12 cellular contexts compared by ENCODE assay signal in the genomic region with DNA sequence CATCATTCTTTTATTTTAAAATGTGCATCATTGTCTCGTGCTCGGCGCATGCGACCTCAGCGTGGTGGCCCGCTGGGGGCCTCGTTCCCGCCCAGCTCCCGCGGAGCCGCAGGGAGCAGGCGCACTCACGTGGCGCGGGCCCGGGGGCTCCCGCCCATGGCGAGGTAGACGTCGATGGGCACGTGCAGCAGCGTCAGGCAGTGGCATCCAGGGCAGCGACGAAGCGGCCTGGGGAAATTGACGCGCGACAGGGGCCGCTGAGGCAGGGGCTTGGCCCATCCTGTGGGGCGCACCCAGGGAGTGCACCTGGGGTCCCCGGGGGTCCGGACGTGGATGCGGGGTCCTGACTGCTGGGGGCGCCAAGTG. TPM values are rescaled to one million over a fixed set of nuclear protein-coding genes. Genes with fewer than 3 reads are reported as not detected.
A peak's percentile ranks its signal among the peaks of the same experiment; 100 is the strongest.
DNase-seq lines count a peak whose midpoint lies in the region; ATAC-seq, FAIRE-seq and TF ChIP-seq lines count a peak whose summit lies in the region.
"Had no signal": no experiment of that assay in that cellular context is flagged by ENCODE, and none has a peak within 500 bp of the region (broad histone marks: within the 10 kb centered on the region; RNA-seq: fewer than 3 reads in every experiment).

No MANE protein-coding gene starts in this region.

- no peaks in the 10 kb centered on the region for H3K79me2 ChIP-seq in astrocyte (ENCODE audit: insufficient read depth, low read length)

- WGBS in right lobe of liver (ENCODE audit: insufficient coverage, low coverage, low lambda C conversion rate, missing lambda C conversion rate): no CpG with 5 or more reads among the region's 35 CpGs

- CTCF ChIA-PET in Caco-2 (lab: Charles Lee): no interaction called here

- TF ChIP-seq POLR2A in right lobe of liver (IDR thresholded peaks at IDR 0.05): no peak

- H3K4me1 Mint-ChIP-seq in Caco-2 (ENCODE audit: low read depth, unreplicated experiment) (peaks cover 14% of the 10 kb centered on the region), astrocyte (ENCODE audit: low read depth, unreplicated experiment) (peaks cover 4% of the 10 kb centered on the region)
- peaks cover 35% of the 10 kb centered on the region for H3K4me1 Mint-ChIP-seq in stimulated activated effector memory CD8-positive, alpha-beta T cell treated with anti-CD3 and anti-CD28 coated beads, Interleukin-12 subunit alpha, Interleukin-12 subunit beta, amount 100 ng/mL, for 72 hours

- peak overlapping the region; percentile 84 for H3K27ac Mint-ChIP-seq in Caco-2 (ENCODE audit: unreplicated experiment)
- no peak overlapping the region for H3K27ac Mint-ChIP-seq in astrocyte (ENCODE audit: unreplicated experiment)
- H3K27ac Mint-ChIP-seq in stimulated activated effector memory CD8-positive, alpha-beta T cell treated with anti-CD3 and anti-CD28 coated beads, Interleukin-12 subunit alpha, Interleukin-12 subunit beta, amount 100 ng/mL, for 72 hours: peak overlapping the region; percentile 40

- H3K4me3 ChIP-seq in Caco-2 (ENCODE audit: low read depth, low read length) (peak overlapping the region; percentile 50), astrocyte (ENCODE audit: insufficient read depth, low read depth, low read length) (no peak overlapping the region), right lobe of liver (peak overlapping the region; percentile 17 to 43 (median 36))
- H3K4me3 ChIP-seq: mucosa of descending colon had no signal

- H3K4me1 ChIP-seq in Caco-2 (peaks cover 19% of the 10 kb centered on the region), astrocyte (ENCODE audit: insufficient read depth, low read length) (peaks cover 11% of the 10 kb centered on the region), right lobe of liver (peaks cover 0 to 24% (median 6%) of the 10 kb centered on the region in 4 donors)

- DNase-seq in Caco-2: peak in 1 of 2 experiments; percentile 13
- DNase-seq in astrocyte (ENCODE audit: low read depth): no peak
- no peak for DNase-seq in right lobe of liver
- DNase-seq in stimulated activated effector memory CD8-positive, alpha-beta T cell treated with anti-CD3 and anti-CD28 coated beads, Interleukin-12 subunit alpha, Interleukin-12 subunit beta, amount 100 ng/mL, for 72 hours (ENCODE audit: low spot score in 2 of 2): no peak
- DNase-seq in GM20000 (ENCODE audit: low spot score): no peak
- DNase-seq in NCI-H187 (lab: John Stamatoyannopoulos, UW): no peak
- no peak for DNase-seq in NCI-H1092 (lab: John Stamatoyannopoulos, UW)
- DNase-seq in NK-92 (lab: John Stamatoyannopoulos, UW; ENCODE audit: unreplicated experiment): no peak
- DNase-seq: activated CD4-positive, CD25-positive, alpha-beta regulatory T cell; NCI-H748 treated with DMSO at 0.1 percent for 48 hours had no signal

- no peak for ATAC-seq in right lobe of liver
- no peak for ATAC-seq in stimulated activated effector memory CD8-positive, alpha-beta T cell treated with anti-CD3 and anti-CD28 coated beads, Interleukin-12 subunit alpha, Interleukin-12 subunit beta, amount 100 ng/mL, for 72 hours

- H3K9ac ChIP-seq in astrocyte (ENCODE audit: low read length): no peak overlapping the region

- peaks cover 19% of the 10 kb centered on the region for H3K36me3 Mint-ChIP-seq in Caco-2 (ENCODE audit: insufficient read depth, unreplicated experiment)
- H3K36me3 Mint-ChIP-seq in astrocyte (ENCODE audit: low read depth, unreplicated experiment): peaks cover 18% of the 10 kb centered on the region
- peaks cover 47% of the 10 kb centered on the region for H3K36me3 Mint-ChIP-seq in stimulated activated effector memory CD8-positive, alpha-beta T cell treated with anti-CD3 and anti-CD28 coated beads, Interleukin-12 subunit alpha, Interleukin-12 subunit beta, amount 100 ng/mL, for 72 hours

- peak overlapping the region; percentile 78 for H3K4me3 Mint-ChIP-seq in Caco-2 (ENCODE audit: unreplicated experiment)
- H3K4me3 Mint-ChIP-seq in astrocyte (ENCODE audit: unreplicated experiment): no peak overlapping the region
- peak overlapping the region; percentile 54 for H3K4me3 Mint-ChIP-seq in stimulated activated effector memory CD8-positive, alpha-beta T cell treated with anti-CD3 and anti-CD28 coated beads, Interleukin-12 subunit alpha, Interleukin-12 subunit beta, amount 100 ng/mL, for 72 hours

- H3K4me2 ChIP-seq in astrocyte (ENCODE audit: low read length): peak overlapping the region; percentile 89

- H3K36me3 ChIP-seq in Caco-2 (ENCODE audit: control insufficient read depth, insufficient read depth, low read length): no peaks in the 10 kb centered on the region
- H3K36me3 ChIP-seq in astrocyte (ENCODE audit: insufficient read depth, low read length): peaks cover 10% of the 10 kb centered on the region
- peaks cover 0 to 19% (median 1%) of the 10 kb centered on the region in 4 donors for H3K36me3 ChIP-seq in right lobe of liver

- intact Hi-C loops in Caco-2 (cut with micrococcal nuclease; ENCODE audit: unreplicated experiment) (no loop called here), right lobe of liver (cut with DNase I) (loop anchor here in 1 of 2 donors (10.0 kb wide), 1 partner anchor 146 kb away; no protein-coding TSS in a partner anchor)

- BruUV-seq in Caco-2 (replicated peaks; lab: Mats Ljungman, UMichigan): no TSS peak

- no peaks in the 10 kb centered on the region for H3K9me3 Mint-ChIP-seq in Caco-2 (ENCODE audit: unreplicated experiment)
- no peaks in the 10 kb centered on the region for H3K9me3 Mint-ChIP-seq in astrocyte (ENCODE audit: unreplicated experiment)
- H3K9me3 Mint-ChIP-seq in stimulated activated effector memory CD8-positive, alpha-beta T cell treated with anti-CD3 and anti-CD28 coated beads, Interleukin-12 subunit alpha, Interleukin-12 subunit beta, amount 100 ng/mL, for 72 hours: no peaks in the 10 kb centered on the region

- peaks cover 9% of the 10 kb centered on the region for H4K20me1 ChIP-seq in astrocyte (ENCODE audit: insufficient read depth, low read length)

- H3K9me3 ChIP-seq in Caco-2: no peaks in the 10 kb centered on the region
- H3K9me3 ChIP-seq in astrocyte (ENCODE audit: insufficient read depth, low read depth, low read length): no peaks in the 10 kb centered on the region
- H3K9me3 ChIP-seq in right lobe of liver: no peaks in the 10 kb centered on the region
- H3K9me3 ChIP-seq: mucosa of descending colon had no signal

- H3K27me3 Mint-ChIP-seq in Caco-2 (ENCODE audit: insufficient read depth, unreplicated experiment) (no peaks in the 10 kb centered on the region), astrocyte (ENCODE audit: low read depth, unreplicated experiment) (no peaks in the 10 kb centered on the region)

- H2AFZ ChIP-seq in astrocyte (ENCODE audit: low read depth, low read length): no peak overlapping the region

- TF ChIP-seq CTCF in Caco-2 (IDR thresholded peaks at IDR 0.05; ENCODE audit: insufficient read depth in 1 of 2, low read depth in 1 of 2, low read length in 1 of 2, severe bottlenecking in 1 of 2, unreplicated experiment in 1 of 2): no peak
- TF ChIP-seq CTCF in astrocyte (IDR thresholded peaks at IDR 0.05; ENCODE audit: insufficient read depth, low read depth, low read length): no peak
- TF ChIP-seq CTCF in right lobe of liver (IDR thresholded peaks at IDR 0.05): no peak
- no peak for TF ChIP-seq CTCF in GM20000 (IDR thresholded peaks at IDR 0.05; ENCODE audit: extremely low read depth, missing control alignments)

- H3K27me3 ChIP-seq in Caco-2 (replicated peaks; ENCODE audit: control insufficient read depth, insufficient read depth, low read length) (no peaks in the 10 kb centered on the region), astrocyte (ENCODE audit: insufficient read depth, low read length) (no peaks in the 10 kb centered on the region), right lobe of liver (no peaks in the 10 kb centered on the region)

- POLR2A ChIA-PET in Caco-2 (lab: Charles Lee): no interaction called here

- FAIRE-seq in astrocyte (lab: Jason Lieb, UNC): no peak

- H3K27ac ChIP-seq in astrocyte (ENCODE audit: low read depth, low read length) (no peak overlapping the region), right lobe of liver (no peak overlapping the region)
- H3K27ac ChIP-seq: epithelial cell of prostate had no signal

RNA-seq across cellular contexts. Expression of gene FAM229A, which starts 1.0 kb away (rescaled TPM):
- total RNA-seq in Caco-2 (2022): 2.1 and 2.6 TPM in 2 replicates
- 3.5 and 4.2 TPM in 2 replicates for total RNA-seq in astrocyte
- total RNA-seq in right lobe of liver: 1 to 10 TPM; 1.3 to 7.8 (median 5.3) TPM

RNA-seq across cellular contexts. Expression of gene TSSK3, which starts 1.0 kb away (rescaled TPM):
- total RNA-seq in Caco-2 (2022) (2.5 and 2.6 TPM in 2 replicates), astrocyte (0.32 and 0.87 TPM in 2 replicates), right lobe of liver (1 to 10 TPM in 2 of 6 experiments, under 1 TPM in 4; 0.49 to 1.6 (median 0.85) TPM)

RNA-seq across cellular contexts. Expression of gene MARCKSL1, which starts 25.3 kb away (rescaled TPM):
- total RNA-seq in Caco-2 (2022): 150 and 159 TPM in 2 replicates
- total RNA-seq in astrocyte: 185 and 213 TPM in 2 replicates
- total RNA-seq in right lobe of liver: 10 to 100 TPM in 5 of 6 experiments, 1 to 10 TPM in 1; 10.0 to 24.4 (median 14.2) TPM

RNA-seq across cellular contexts. Expression of gene BSDC1, which starts 33.0 kb away (rescaled TPM):
- total RNA-seq in Caco-2 (2022) (32.5 and 33.2 TPM in 2 replicates), astrocyte (71.9 and 73.1 TPM in 2 replicates), right lobe of liver (10 to 100 TPM; 44.5 to 73.1 (median 62.1) TPM)
